In genomic region chr14:23160924-23161522, GRCh38 we compare ENCODE assay signal across 1 cellular context.
TF ChIP-seq lines count a peak whose summit lies in the region.

No MANE protein-coding gene starts in this region.

TF ChIP-seq in K562, 482 proteins besides CTCF, POLR2A, EP300 and RAD21 (continued from another document and continues in another):
- TF ChIP-seq ZHX1 (conservative IDR thresholded peaks at IDR 0.05; ENCODE audit: low read length), result no peak
- TF ChIP-seq CEBPZ (IDR thresholded peaks at IDR 0.05; ENCODE audit: borderline replicate concordance, low read depth, low read length), result no peak
- no peak for TF ChIP-seq ZNF584 (CRISPR knock-in tag; IDR thresholded peaks at IDR 0.05; ENCODE audit: low read depth)
- no peak for TF ChIP-seq HNRNPL (IDR thresholded peaks at IDR 0.05; ENCODE audit: low read depth, low read length)
- no peak for TF ChIP-seq USF1 (CRISPR knock-in tag; IDR thresholded peaks at IDR 0.05)
- no peak for TF ChIP-seq TFAM (CRISPR knock-in tag; conservative IDR thresholded peaks at IDR 0.05)
- TF ChIP-seq FOXA1 (IDR thresholded peaks at IDR 0.05; ENCODE audit: borderline replicate concordance), result no peak
- peak in 1 of 2 experiments; percentile 21; a peak in 1 of 4 replicates for TF ChIP-seq ARNT (IDR thresholded peaks at IDR 0.05)
- no peak for TF ChIP-seq ZNF79 (CRISPR knock-in tag; IDR thresholded peaks at IDR 0.05; ENCODE audit: low read depth)
- TF ChIP-seq ZNF75A (CRISPR knock-in tag; IDR thresholded peaks at IDR 0.05), result no peak
- no peak for TF ChIP-seq IRF9 (tag; IDR thresholded peaks at IDR 0.05)
- TF ChIP-seq ZNF277 (CRISPR knock-in tag; IDR thresholded peaks at IDR 0.05; ENCODE audit: borderline replicate concordance), result no peak
- TF ChIP-seq THRAP3 (IDR thresholded peaks at IDR 0.05; ENCODE audit: borderline replicate concordance), result no peak; the same call in 1 of the 2 replicates
- TF ChIP-seq PBX2 (CRISPR knock-in tag; IDR thresholded peaks at IDR 0.05; ENCODE audit: low read depth), result no peak
- peak; percentile 74 for TF ChIP-seq PBX2 (tag; conservative IDR thresholded peaks at IDR 0.05; ENCODE audit: low read depth)
- TF ChIP-seq ZNF24 (IDR thresholded peaks at IDR 0.05), result no peak
- peak; percentile 67 for TF ChIP-seq NBN (IDR thresholded peaks at IDR 0.05; ENCODE audit: low read depth)
- TF ChIP-seq FOXK2 (conservative IDR thresholded peaks at IDR 0.05 in 1 of 2, IDR thresholded peaks at IDR 0.05 in 1 of 2; ENCODE audit: low read depth in 2 of 2), result peak in 1 of 2 experiments; percentile 66; a peak in 1 of 4 replicates
- no peak for TF ChIP-seq KAT8 (IDR thresholded peaks at IDR 0.05; ENCODE audit: low read depth)
- TF ChIP-seq BACH1 (tag; IDR thresholded peaks at IDR 0.05), result peak; percentile 94
- TF ChIP-seq CCAR2 (IDR thresholded peaks at IDR 0.05; ENCODE audit: low read depth, low read length), result no peak
- no peak for TF ChIP-seq ZNF431 (CRISPR knock-in tag; IDR thresholded peaks at IDR 0.05)
- TF ChIP-seq RERE (CRISPR knock-in tag; IDR thresholded peaks at IDR 0.05; ENCODE audit: borderline replicate concordance), result no peak
- TF ChIP-seq GTF2F1 (IDR thresholded peaks at IDR 0.05; ENCODE audit: low read depth, low read length), result no peak
- TF ChIP-seq SIN3B (IDR thresholded peaks at IDR 0.05; ENCODE audit: low read depth), result no peak
- TF ChIP-seq, protein P1, sequence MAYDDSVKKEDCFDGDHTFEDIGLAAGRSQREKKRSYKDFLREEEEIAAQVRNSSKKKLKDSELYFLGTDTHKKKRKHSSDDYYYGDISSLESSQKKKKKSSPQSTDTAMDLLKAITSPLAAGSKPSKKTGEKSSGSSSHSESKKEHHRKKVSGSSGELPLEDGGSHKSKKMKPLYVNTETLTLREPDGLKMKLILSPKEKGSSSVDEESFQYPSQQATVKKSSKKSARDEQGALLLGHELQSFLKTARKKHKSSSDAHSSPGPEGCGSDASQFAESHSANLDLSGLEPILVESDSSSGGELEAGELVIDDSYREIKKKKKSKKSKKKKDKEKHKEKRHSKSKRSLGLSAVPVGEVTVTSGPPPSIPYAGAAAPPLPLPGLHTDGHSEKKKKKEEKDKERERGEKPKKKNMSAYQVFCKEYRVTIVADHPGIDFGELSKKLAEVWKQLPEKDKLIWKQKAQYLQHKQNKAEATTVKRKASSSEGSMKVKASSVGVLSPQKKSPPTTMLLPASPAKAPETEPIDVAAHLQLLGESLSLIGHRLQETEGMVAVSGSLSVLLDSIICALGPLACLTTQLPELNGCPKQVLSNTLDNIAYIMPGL (CRISPR knock-in tag; IDR thresholded peaks at IDR 0.05), result no peak
- TF ChIP-seq CTCFL (IDR thresholded peaks at IDR 0.05; ENCODE audit: borderline replicate concordance, insufficient read depth, low read depth, low read length, poor library complexity, severe bottlenecking), result no peak
- no peak for TF ChIP-seq RBM34 (IDR thresholded peaks at IDR 0.05; ENCODE audit: borderline replicate concordance, insufficient read depth, low read length)
- no peak for TF ChIP-seq MIER1 (IDR thresholded peaks at IDR 0.05; ENCODE audit: low read depth)
- peak; percentile 100 for TF ChIP-seq MAFK (IDR thresholded peaks at IDR 0.05; ENCODE audit: low read length)
- no peak for TF ChIP-seq ILK (tag; IDR thresholded peaks at IDR 0.05; ENCODE audit: borderline replicate concordance, low read depth)
- TF ChIP-seq ZNF274 (IDR thresholded peaks at IDR 0.05; ENCODE audit: borderline replicate concordance, low read depth, low read length), result no peak
- TF ChIP-seq GATAD2B (IDR thresholded peaks at IDR 0.05; ENCODE audit: borderline replicate concordance), result no peak
- TF ChIP-seq PML (IDR thresholded peaks at IDR 0.05; ENCODE audit: low read length), result no peak; the same call in 1 of the 2 replicates
- TF ChIP-seq TCF3 (CRISPR knock-in tag; IDR thresholded peaks at IDR 0.05), result no peak
- no peak for TF ChIP-seq JUN (IDR thresholded peaks at IDR 0.05; ENCODE audit: borderline replicate concordance, low read depth, low read length)
- TF ChIP-seq JUN (CRISPR knock-in tag; IDR thresholded peaks at IDR 0.05; ENCODE audit: borderline replicate concordance), result no peak
- no peak for TF ChIP-seq MEF2A (IDR thresholded peaks at IDR 0.05; ENCODE audit: control insufficient read depth, low read depth, low read length)
- TF ChIP-seq ETV5 (CRISPR knock-in tag; IDR thresholded peaks at IDR 0.05; ENCODE audit: low read depth), result no peak
- no peak for TF ChIP-seq ZNF76 (CRISPR knock-in tag; IDR thresholded peaks at IDR 0.05; ENCODE audit: borderline replicate concordance)
